19 cellular contexts compared by ENCODE assay signal in the genomic region with DNA sequence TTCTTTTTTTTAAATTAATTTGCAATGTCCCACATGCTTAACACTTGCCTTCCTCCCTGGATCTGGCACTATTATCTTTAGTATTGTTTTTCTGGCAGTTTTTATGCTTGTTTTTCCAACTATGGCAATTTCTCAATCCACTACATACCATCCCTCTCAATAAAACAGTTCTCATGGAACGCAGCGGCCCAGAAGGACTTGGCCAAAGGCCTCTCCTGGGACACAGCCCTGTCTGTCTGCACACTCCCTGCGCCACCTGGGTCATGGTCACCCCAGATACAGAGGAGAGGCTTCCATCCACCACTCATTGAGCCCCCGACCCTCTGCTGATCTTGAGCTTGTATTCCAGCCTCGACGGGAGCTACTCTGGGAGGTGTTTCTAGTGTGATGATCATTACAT.
DNase-seq lines count a peak whose midpoint lies in the region; ATAC-seq, FAIRE-seq and TF ChIP-seq lines count a peak whose summit lies in the region.
"Had no signal": no experiment of that assay in that cellular context is flagged by ENCODE, and none has a peak within 500 bp of the region (broad histone marks: within the 10 kb centered on the region; RNA-seq: fewer than 3 reads in every experiment).

No MANE protein-coding gene starts in this region.

- H3K4me1 ChIP-seq in Peyer's patch (no peaks in the 10 kb centered on the region), urinary bladder (ENCODE audit: insufficient read depth) (no peaks in the 10 kb centered on the region)

- TF ChIP-seq CTCF in Peyer's patch (IDR thresholded peaks at IDR 0.05) = no peak

- no peak for TF ChIP-seq POLR2A in Peyer's patch (IDR thresholded peaks at IDR 0.05)

- DNase-seq in Peyer's patch (peak in 2 of 3 donors; percentile 45 to 48), fibroblast of gingiva (ENCODE audit: low read depth) (peak; percentile 78), mesenteric fat pad (ENCODE audit: low spot score) (peak; percentile 86), RCC 7860 (ENCODE audit: low spot score) (no peak), glomerular visceral epithelial cell (ENCODE audit: extremely low spot score) (no peak)
- DNase-seq: activated CD4-positive, alpha-beta T cell treated with anti-CD3 and anti-CD28 coated beads, Interleukin-2, amount 50 U/mL, for 1 hour; amygdala; CD4-positive, CD25-positive, alpha-beta regulatory T cell; DMS79; H7; hippocampal formation; NCI-H2029 treated with DMSO at 0.1 percent for 48 hours; NCI-H524; stimulated activated naive CD8-positive, alpha-beta T cell treated with anti-CD3 and anti-CD28 coated beads, Interleukin-15, amount 100 ng/mL, for 72 hours had no signal

- H3K4me3 ChIP-seq in Peyer's patch (no peak overlapping the region), urinary bladder (ENCODE audit: low read depth, low read length) (no peak overlapping the region)
- H3K4me3 ChIP-seq: SK-N-MC had no signal

- no peak for FAIRE-seq in RCC 7860 (lab: Jason Lieb, UNC)
- FAIRE-seq: endothelial cell of umbilical vein had no signal

- H3K27ac ChIP-seq in Peyer's patch = peak overlapping the region in 3 of 4 donors; percentile 35 to 59 (median 52)
- H3K27ac ChIP-seq in urinary bladder (ENCODE audit: low read depth) = peak overlapping the region; percentile 24
- H3K27ac ChIP-seq: SK-N-MC had no signal

- H3K36me3 ChIP-seq in Peyer's patch (no peaks in the 10 kb centered on the region), urinary bladder (ENCODE audit: insufficient read depth) (no peaks in the 10 kb centered on the region)

- 72% methylated on average over 6 of the region's 6 CpGs for WGBS in urinary bladder

- H3K27me3 ChIP-seq in Peyer's patch = no peaks in the 10 kb centered on the region

- ATAC-seq in HG02981 (IDR thresholded peaks at IDR 0.05; ENCODE audit: unreplicated experiment) = no peak
- ATAC-seq: left colon; stimulated activated naive CD8-positive, alpha-beta T cell treated with anti-CD3 and anti-CD28 coated beads, Interleukin-15, amount 100 ng/mL, for 72 hours had no signal

- H3K9me3 ChIP-seq in Peyer's patch = no peaks in the 10 kb centered on the region

Comparison
In these comparisons a context has a peak if more than half of its experiments do, and no peak if none do; other contexts are left out.
1. DNase-seq: peak in Peyer's patch (2 of 3), fibroblast of gingiva (single experiment) and mesenteric fat pad (single experiment); none in RCC 7860 (single experiment) and glomerular visceral epithelial cell (single experiment).